21 cellular contexts compared by ENCODE assay signal in the genomic region with DNA sequence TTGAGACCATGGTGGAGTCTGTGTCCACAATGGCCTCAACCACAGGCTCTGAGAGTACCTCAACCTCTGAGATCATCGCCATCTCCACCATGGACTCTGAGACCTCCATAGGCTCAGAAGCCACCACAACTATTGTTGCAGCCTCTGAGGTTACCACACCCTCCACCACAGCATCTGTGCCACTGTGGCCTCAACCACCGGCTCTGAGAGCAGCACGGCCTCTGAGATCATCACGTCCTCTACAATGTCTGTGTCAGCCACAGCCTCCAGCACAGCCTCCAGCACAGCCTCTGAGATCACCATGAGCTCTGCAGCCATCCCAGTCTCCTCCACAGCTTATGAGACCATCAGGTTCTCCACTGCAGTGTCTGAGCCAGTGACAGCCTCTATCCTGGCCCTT. TPM values are rescaled to one million over a fixed set of nuclear protein-coding genes. Genes with fewer than 3 reads are reported as not detected.
A peak's percentile ranks its signal among the peaks of the same experiment; 100 is the strongest.
DNase-seq lines count a peak whose midpoint lies in the region; ATAC-seq and TF ChIP-seq lines count a peak whose summit lies in the region.
"Had no signal": no experiment of that assay in that cellular context is flagged by ENCODE, and none has a peak within 500 bp of the region (broad histone marks: within the 10 kb centered on the region; RNA-seq: fewer than 3 reads in every experiment).

No MANE protein-coding gene starts in this region.

- H2AFZ ChIP-seq in MM.1S (ENCODE audit: low read length), result no peak overlapping the region
- H2AFZ ChIP-seq: neural progenitor cell had no signal

- H3K4me1 Mint-ChIP-seq in activated naive CD8-positive, alpha-beta T cell treated with anti-CD3 and anti-CD28 coated beads, Interleukin-2, amount 50 U/mL, for 24 hours, result peaks cover 9% of the 10 kb centered on the region

- H3K4me3 Mint-ChIP-seq in activated naive CD8-positive, alpha-beta T cell treated with anti-CD3 and anti-CD28 coated beads, Interleukin-2, amount 50 U/mL, for 24 hours, result no peak overlapping the region
- H3K4me3 Mint-ChIP-seq: H9, neural progenitor cell, type B pancreatic cell had no signal

- no peaks in the 10 kb centered on the region for H3K36me3 ChIP-seq in MM.1S (replicated peaks; ENCODE audit: insufficient read depth, low read length)
- H3K36me3 ChIP-seq: neural progenitor cell had no signal

- ATAC-seq in activated naive CD8-positive, alpha-beta T cell treated with anti-CD3 and anti-CD28 coated beads, Interleukin-2, amount 50 U/mL, for 24 hours, result peak; percentile 24
- no peak for ATAC-seq in HG02981 (IDR thresholded peaks at IDR 0.05; ENCODE audit: unreplicated experiment)
- no peak for ATAC-seq in GM21737 (IDR thresholded peaks at IDR 0.05; ENCODE audit: unreplicated experiment)

- H3K9ac ChIP-seq in MM.1S (ENCODE audit: low read length), result no peak overlapping the region
- H3K9ac ChIP-seq: neural progenitor cell had no signal

- H3K27me3 Mint-ChIP-seq in activated naive CD8-positive, alpha-beta T cell treated with anti-CD3 and anti-CD28 coated beads, Interleukin-2, amount 50 U/mL, for 24 hours, result peaks cover 26% of the 10 kb centered on the region

- no peaks in the 10 kb centered on the region for H3K9me3 Mint-ChIP-seq in activated naive CD8-positive, alpha-beta T cell treated with anti-CD3 and anti-CD28 coated beads, Interleukin-2, amount 50 U/mL, for 24 hours
- H3K9me3 Mint-ChIP-seq: type B pancreatic cell had no signal

- DNase-seq in NK-92 treated with Interleukin-12 subunit alpha and Interleukin-12 subunit beta, amount 100 ng/mL, for 24 hours (lab: John Stamatoyannopoulos, UW), result peak; percentile 26
- DNase-seq in NK-92 (lab: John Stamatoyannopoulos, UW; ENCODE audit: unreplicated experiment) (no peak), MM.1S (no peak), myocyte (ENCODE audit: low read depth) (peak; percentile 89), NCI-H1436 (lab: John Stamatoyannopoulos, UW) (no peak)
- DNase-seq in activated naive CD8-positive, alpha-beta T cell treated with anti-CD3 and anti-CD28 coated beads, Interleukin-2, amount 50 U/mL, for 24 hours, result no peak
- DNase-seq: 8988T; H9; hippocampal formation; NCI-H1930; NCI-H510A; SIG-M5; stimulated activated naive CD4-positive, alpha-beta T cell; T1000 had no signal

- no peak for TF ChIP-seq CTCF in MM.1S (IDR thresholded peaks at IDR 0.05; ENCODE audit: low read length)

- H3K9me3 ChIP-seq in MM.1S (replicated peaks; ENCODE audit: insufficient read depth, low read length), result no peaks in the 10 kb centered on the region

- no peaks in the 10 kb centered on the region for H3K27me3 ChIP-seq in MM.1S (replicated peaks; ENCODE audit: insufficient read depth, low read length)
- H3K27me3 ChIP-seq: neural progenitor cell had no signal

- no peaks in the 10 kb centered on the region for H3K36me3 Mint-ChIP-seq in activated naive CD8-positive, alpha-beta T cell treated with anti-CD3 and anti-CD28 coated beads, Interleukin-2, amount 50 U/mL, for 24 hours (ENCODE audit: low read depth)
- H3K36me3 Mint-ChIP-seq: neural progenitor cell, type B pancreatic cell had no signal

- no peak overlapping the region for H3K27ac Mint-ChIP-seq in activated naive CD8-positive, alpha-beta T cell treated with anti-CD3 and anti-CD28 coated beads, Interleukin-2, amount 50 U/mL, for 24 hours

- H3K4me3 ChIP-seq in MM.1S (ENCODE audit: low read length), result no peak overlapping the region
- H3K4me3 ChIP-seq: neural progenitor cell had no signal

- H3K27ac ChIP-seq in MM.1S (ENCODE audit: low read length), result peak overlapping the region; percentile 15; the same call in 1 of the 2 replicates
- H3K27ac ChIP-seq: neural progenitor cell had no signal

- no peaks in the 10 kb centered on the region for H3F3A ChIP-seq in MM.1S (ENCODE audit: insufficient read depth, low read length)

- H3K4me1 ChIP-seq in MM.1S (ENCODE audit: low read length), result peaks cover 8% of the 10 kb centered on the region; the same call in 1 of the 2 replicates
- H3K4me1 ChIP-seq: neural progenitor cell had no signal

- H4K20me1 ChIP-seq in MM.1S (ENCODE audit: insufficient read depth, low read length), result no peaks in the 10 kb centered on the region

- no peaks in the 10 kb centered on the region for H3K79me2 ChIP-seq in MM.1S (ENCODE audit: low read length)

- H3K4me2 ChIP-seq in MM.1S (ENCODE audit: low read depth, low read length), result no peak overlapping the region
- H3K4me2 ChIP-seq: neural progenitor cell had no signal

- H3K9me2 ChIP-seq in MM.1S (replicated peaks; ENCODE audit: insufficient read depth, low read length), result no peaks in the 10 kb centered on the region

RNA-seq across cellular contexts. Expression of gene MUC21, which starts 19.4 kb away (rescaled TPM):
- total RNA-seq in myocyte, result not detected in 2 replicates
- polyA plus RNA-seq in myocyte (2012), result not detected
- total RNA-seq: H9, kidney epithelial cell, mesenteric fat pad had no signal
- polyA plus RNA-seq: BJ had no signal

RNA-seq across cellular contexts. Expression of gene MUCL3, which starts 23.3 kb away (rescaled TPM):
- not detected in 2 replicates for total RNA-seq in myocyte
- polyA plus RNA-seq in myocyte (2012), result not detected
- total RNA-seq: kidney epithelial cell, mesenteric fat pad had no signal
- polyA plus RNA-seq: BJ had no signal

RNA-seq across cellular contexts. Expression of gene SFTA2, which starts 32.1 kb away (rescaled TPM):
- not detected in 2 replicates for total RNA-seq in myocyte
- not detected for polyA plus RNA-seq in myocyte (2012)
- total RNA-seq: H9, mesenteric fat pad had no signal
- polyA plus RNA-seq: BJ had no signal

RNA-seq across cellular contexts. Expression of gene MUC22, which starts 46.2 kb away (rescaled TPM):
- total RNA-seq in myocyte, result not detected in 2 replicates
- not detected for polyA plus RNA-seq in myocyte (2012)
- total RNA-seq: H9, kidney epithelial cell, mesenteric fat pad had no signal
- polyA plus RNA-seq: BJ had no signal

RNA-seq across cellular contexts. Expression of gene VARS2, which starts 50.0 kb away (rescaled TPM):
- total RNA-seq in myocyte, result 21.3 and 21.7 TPM in 2 replicates
- 27.1 TPM for polyA plus RNA-seq in myocyte (2012)

Comparison
In these comparisons a context has a peak if more than half of its experiments do, and no peak if none do; other contexts are left out.
1. DNase-seq: peak in NK-92 treated with Interleukin-12 subunit alpha and Interleukin-12 subunit beta, amount 100 ng/mL, for 24 hours (single experiment) and myocyte (single experiment); none in NK-92 (single experiment), MM.1S (single experiment), activated naive CD8-positive, alpha-beta T cell treated with anti-CD3 and anti-CD28 coated beads, Interleukin-2, amount 50 U/mL, for 24 hours (single experiment) and NCI-H1436 (single experiment).